ENCODE assay signal across 24 cellular contexts in genomic region chr12:71873821-71874220, GRCh38. TPM values are rescaled to one million over a fixed set of nuclear protein-coding genes. Genes with fewer than 3 reads are reported as not detected.
A peak's percentile ranks its signal among the peaks of the same experiment; 100 is the strongest.
DNase-seq lines count a peak whose midpoint lies in the region; ATAC-seq, FAIRE-seq and TF ChIP-seq lines count a peak whose summit lies in the region.
"Had no signal": no experiment of that assay in that cellular context is flagged by ENCODE, and none has a peak within 500 bp of the region (broad histone marks: within the 10 kb centered on the region; RNA-seq: fewer than 3 reads in every experiment).

No MANE protein-coding gene starts in this region.

- H3K4me2 ChIP-seq in HepG2 (ENCODE audit: low read depth, low read length), result no peak overlapping the region
- H3K4me2 ChIP-seq: GM23338 had no signal

- H4K20me1 ChIP-seq in HepG2 (ENCODE audit: insufficient read depth, low read length), result 0 out of 2 replicates have a peak, but pooled peaks cover 3% of the 10 kb centered on the region

- no peak for TF ChIP-seq POLR2A in HepG2 (IDR thresholded peaks at IDR 0.05; ENCODE audit: insufficient read depth in 1 of 2, low read depth in 2 of 2, low read length in 2 of 2)

- H3K27me3 ChIP-seq in A673 (replicated peaks; ENCODE audit: insufficient read depth, low read depth, low read length, poor library complexity), result no peaks in the 10 kb centered on the region
- H3K27me3 ChIP-seq in HepG2 (ENCODE audit: control insufficient read depth in 1 of 2, insufficient read depth in 2 of 2, low read length in 2 of 2), result no peaks in the 10 kb centered on the region
- H3K27me3 ChIP-seq: SJCRH30 had no signal

- H3K9ac ChIP-seq in SK-N-MC (ENCODE audit: insufficient read length) (no peak overlapping the region), HepG2 (ENCODE audit: insufficient read depth, low read depth, low read length) (no peak overlapping the region)

- POLR2A ChIA-PET in A673 (lab: Charles Lee; ENCODE audit: low non-redundant PET) (no interaction called here), HepG2 (lab: Yijun Ruan, JAX) (no interaction called here)

- TF ChIP-seq CTCF in A673 (conservative IDR thresholded peaks at IDR 0.05; ENCODE audit: low read depth, low read length) (no peak), HepG2 (CRISPR knock-in tag; IDR thresholded peaks at IDR 0.05) (no peak)

- FAIRE-seq in HepG2 (lab: Jason Lieb, UNC), result no peak

- peaks cover 9% of the 10 kb centered on the region for H3K36me3 ChIP-seq in A673 (ENCODE audit: insufficient read depth, low read length, poor library complexity, severe bottlenecking)
- H3K36me3 ChIP-seq in SK-N-MC (ENCODE audit: insufficient read depth, low read length), result peaks cover 26% of the 10 kb centered on the region
- peaks cover 0 to 6% of the 10 kb centered on the region in 2 experiments; a peak in 1 of 5 replicates for H3K36me3 ChIP-seq in HepG2 (replicated peaks in 1 of 2; ENCODE audit: control insufficient read depth in 1 of 2, insufficient read depth in 2 of 2, low read length in 2 of 2)
- H3K36me3 ChIP-seq: HAP-1 had no signal

- peaks cover 86% of the 10 kb centered on the region for H3K4me1 ChIP-seq in A673 (ENCODE audit: insufficient read depth, low read length, poor library complexity, severe bottlenecking)
- peaks cover 12% of the 10 kb centered on the region for H3K4me1 ChIP-seq in HepG2 (ENCODE audit: insufficient read depth, low read length)

- in situ Hi-C loops in HepG2 (cut with HindIII; ENCODE audit: extremely low pct_ligation_motif_present, low pct_unique_long_range_greater_than_20kb), result no loop called here

- peak overlapping the region; percentile 70 for H3K27ac ChIP-seq in A673 (ENCODE audit: low read depth, low read length, poor library complexity, severe bottlenecking)
- peak overlapping the region; percentile 45; the same call in 1 of the 2 replicates for H3K27ac ChIP-seq in SK-N-MC
- H3K27ac ChIP-seq in HepG2 (ENCODE audit: extremely low read length, insufficient read depth, low read length), result no peak overlapping the region
- H3K27ac ChIP-seq: SJCRH30 had no signal

- TF ChIP-seq EP300 in HepG2 (IDR thresholded peaks at IDR 0.05; ENCODE audit: low read depth in 2 of 2, low read length in 2 of 2) (no peak), HepG2 (CRISPR knock-in tag; IDR thresholded peaks at IDR 0.05; ENCODE audit: borderline replicate concordance) (no peak)

- H3K79me2 ChIP-seq in HepG2 (ENCODE audit: insufficient read depth, low read length), result peaks cover 5% of the 10 kb centered on the region

- BruUV-seq in A673 (replicated peaks; lab: Mats Ljungman, UMichigan) (no TSS peak), HepG2 (replicated peaks; lab: Mats Ljungman, UMichigan) (no TSS peak)

- H3K4me3 ChIP-seq in A673 (ENCODE audit: low read depth, low read length, poor library complexity, severe bottlenecking) (no peak overlapping the region), SK-N-MC (no peak overlapping the region), HepG2 (replicated peaks in 1 of 3; ENCODE audit: insufficient read depth in 1 of 3, low read depth in 2 of 3, low read length in 3 of 3) (no peak overlapping the region)
- H3K4me3 ChIP-seq: GM23338, HAP-1, SJCRH30 had no signal

- TF ChIP-seq RAD21 in HepG2 (CRISPR knock-in tag; IDR thresholded peaks at IDR 0.05), result no peak

- peak; percentile 90 for DNase-seq in A673 (ENCODE audit: low spot score)
- DNase-seq in LHCN-M2 (ENCODE audit: low read depth), result peak; percentile 49
- no peak for DNase-seq in SK-N-MC (ENCODE audit: low read depth, low spot score)
- DNase-seq in myocyte (ENCODE audit: low read depth), result peak; percentile 8
- DNase-seq in midbrain (lab: John Stamatoyannopoulos, UW), result no peak
- DNase-seq in HepG2 (ENCODE audit: low spot score), result no peak
- DNase-seq: 8988T, Calu3, DMS153, DND-41, HFFc6, NCI-H1092 treated with DMSO at 0.1 percent for 48 hours, NCI-H1436, NCI-H187, NCI-H2081 treated with DMSO at 0.1 percent for 48 hours, NCI-H2171, NCI-H226, NCI-H510A had no signal

- intact Hi-C loops in A673 (cut with micrococcal nuclease; ENCODE audit: unreplicated experiment), result no loop called here
- intact Hi-C loops in HepG2 (cut with micrococcal nuclease; ENCODE audit: unreplicated experiment), result no loop called here

- no peaks in the 10 kb centered on the region for H3K9me3 ChIP-seq in A673 (ENCODE audit: low read depth, low read length, poor library complexity, severe bottlenecking)
- no peaks in the 10 kb centered on the region for H3K9me3 ChIP-seq in SK-N-MC (ENCODE audit: low read depth, low read length)
- H3K9me3 ChIP-seq in HepG2 (ENCODE audit: low read length), result no peaks in the 10 kb centered on the region
- H3K9me3 ChIP-seq: HAP-1, SJCRH30 had no signal

- 80% methylated on average over 3 of the region's 3 CpGs for WGBS in HepG2 (ENCODE audit: low lambda C conversion rate)

- CTCF ChIA-PET in A673 (lab: Charles Lee) (no interaction called here), HepG2 (lab: Yijun Ruan, JAX; ENCODE audit: low intra/inter-chr PET ratio, low total read pairs) (no interaction called here)

- no peak overlapping the region for H2AFZ ChIP-seq in HepG2 (ENCODE audit: low read length)
- H2AFZ ChIP-seq: GM23338 had no signal

- ATAC-seq in HG03196 (IDR thresholded peaks at IDR 0.05; ENCODE audit: unreplicated experiment) (no peak), esophagus mucosa (no peak), HepG2 (no peak)
- ATAC-seq: GM23338, Right ventricle myocardium inferior had no signal

TF ChIP-seq in HepG2, 621 proteins besides CTCF, POLR2A, EP300 and RAD21 (continues in another document):
- TF ChIP-seq SNRNP70 (IDR thresholded peaks at IDR 0.05; ENCODE audit: low read depth, low read length) (no peak), TOE1 (CRISPR knock-in tag; IDR thresholded peaks at IDR 0.05) (no peak), NPAS2 (CRISPR knock-in tag; IDR thresholded peaks at IDR 0.05; ENCODE audit: borderline replicate concordance) (no peak), ZNF20 (CRISPR knock-in tag; IDR thresholded peaks at IDR 0.05) (no peak), ZNF260 (CRISPR knock-in tag; IDR thresholded peaks at IDR 0.05; ENCODE audit: borderline replicate concordance, low read depth) (no peak), ZHX1 (CRISPR knock-in tag; IDR thresholded peaks at IDR 0.05; ENCODE audit: low read depth) (no peak), ATF2 (CRISPR knock-in tag; IDR thresholded peaks at IDR 0.05) (no peak)

RNA-seq across cellular contexts. Expression of gene TBC1D15, which starts 34.3 kb away (rescaled TPM):
- total RNA-seq in A673 (2021) (138 and 160 TPM in 2 replicates), LHCN-M2 (2014; rRNA removed) (10.8 and 15.2 TPM in 2 replicates), myocyte (16.2 and 17.7 TPM in 2 replicates), esophagus mucosa (17.7 TPM), HepG2 (2016; rRNA removed; fragmentation: Illumina TruSeq; extraction: Trizol) (8.4 and 18.4 TPM in 2 replicates)
- polyA plus RNA-seq in LHCN-M2 (2012), result 8.6 TPM
- 14.3 TPM for polyA plus RNA-seq in myocyte (2012)
- total RNA-seq in HepG2 (2016; cell fraction: cytosol; rRNA removed; fragmentation: Illumina TruSeq; extraction: Trizol; ENCODE audit: low read depth), result 1.0 and 2.1 TPM in 2 replicates
- total RNA-seq in HepG2 (2016; cell fraction: insoluble cytoplasmic fraction; rRNA removed; fragmentation: Illumina TruSeq; extraction: Trizol), result 8.5 and 18.6 TPM in 2 replicates
- 3.0 and 4.5 TPM in 2 replicates for total RNA-seq in HepG2 (2016; cell fraction: membrane; rRNA removed; fragmentation: Illumina TruSeq; extraction: Trizol)
- total RNA-seq in HepG2 (2016; cell fraction: nucleus; rRNA removed; fragmentation: Illumina TruSeq; extraction: Trizol), result 13.9 and 17.3 TPM in 2 replicates
- polyA plus RNA-seq in HepG2 (2011; rRNA removed), result 11.6 and 12.9 TPM in 2 replicates
- polyA plus RNA-seq in HepG2 (2011; cell fraction: cytosol; rRNA removed), result 3.7 and 6.6 TPM in 2 replicates
- 8.5 and 9.7 TPM in 2 replicates for polyA plus RNA-seq in HepG2 (2011; cell fraction: nucleus; rRNA removed)
- 16.6 and 17.5 TPM in 2 replicates for polyA plus RNA-seq in HepG2 (2012)
- 0.83 and 1.4 TPM in 2 replicates for polyA plus RNA-seq in HepG2 (2016; cell fraction: cytosol; fragmentation: Illumina TruSeq; extraction: Trizol; ENCODE audit: low read depth)
- 24.7 and 27.2 TPM in 2 replicates for polyA plus RNA-seq in HepG2 (2016; cell fraction: insoluble cytoplasmic fraction; fragmentation: Illumina TruSeq; extraction: Trizol; ENCODE audit: low read depth)
- 2.9 and 3.6 TPM in 2 replicates for polyA plus RNA-seq in HepG2 (2016; cell fraction: membrane; fragmentation: Illumina TruSeq; extraction: Trizol; ENCODE audit: low read depth)
- polyA plus RNA-seq in HepG2 (2016; cell fraction: nucleus; fragmentation: Illumina TruSeq; extraction: Trizol; ENCODE audit: insufficient read depth, low read depth), result 22.1 and 24.4 TPM in 2 replicates
- 5.9 and 22.5 TPM in 2 replicates for polyA minus RNA-seq in HepG2 (2011; rRNA and poly(A)+ RNA removed; ENCODE audit: low replicate concordance)
- polyA minus RNA-seq in HepG2 (2011; cell fraction: cytosol; rRNA and poly(A)+ RNA removed), result 7.8 and 11.3 TPM in 2 replicates
- polyA minus RNA-seq in HepG2 (2011; cell fraction: nucleus; rRNA and poly(A)+ RNA removed), result 43.0 and 56.3 TPM in 2 replicates

Comparison
In these comparisons a context has a peak if more than half of its experiments do, and no peak if none do; other contexts are left out.
1. DNase-seq: peak in A673 (single experiment), LHCN-M2 (single experiment) and myocyte (single experiment); none in SK-N-MC (single experiment), midbrain (single experiment) and HepG2 (single experiment).